ENCODE assay signal across 16 cellular contexts in the genomic region with DNA sequence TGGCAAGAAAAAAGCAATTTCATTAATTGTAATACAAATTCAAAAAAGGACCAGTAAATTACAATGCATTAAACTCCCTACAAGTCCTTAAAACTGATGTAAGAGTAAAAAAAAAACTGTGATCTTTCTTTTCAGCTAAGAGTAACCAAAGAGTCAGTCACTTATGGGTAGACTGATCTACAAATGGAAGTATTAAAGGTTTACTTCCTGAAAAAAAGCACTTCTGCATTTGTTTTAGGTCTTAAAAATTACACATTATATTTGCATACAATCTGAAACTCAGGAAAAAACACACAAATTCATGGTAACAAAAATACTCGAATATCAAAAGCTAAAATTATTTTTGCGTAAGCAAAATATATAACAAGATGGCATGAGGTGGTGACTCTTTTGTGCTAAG.
"Had no signal": no experiment of that assay in that cellular context is flagged by ENCODE, and none has a peak within 500 bp of the region (broad histone marks: within the 10 kb centered on the region; RNA-seq: fewer than 3 reads in every experiment).

No MANE protein-coding gene starts in this region.

- H3K9me3 Mint-ChIP-seq: endodermal cell; immature natural killer cell; natural killer cell; neural crest cell; stimulated activated naive B cell treated with anti-CD40 and anti-IgM and Interleukin-4, amounts not matched to agents 10 μg/mL and 1 μg/mL and 100 μg/mL, for 72 hours; stimulated activated naive CD8-positive, alpha-beta T cell treated with anti-CD3 and anti-CD28 coated beads, Interleukin-15, amount 100 ng/mL, for 72 hours had no signal

- H3K4me1 Mint-ChIP-seq: endodermal cell; stimulated activated naive CD8-positive, alpha-beta T cell treated with anti-CD3 and anti-CD28 coated beads, Interleukin-15, amount 100 ng/mL, for 72 hours had no signal

- DNase-seq: effector CD4-positive, alpha-beta T cell; endodermal cell; erythroblast; foreskin keratinocyte; immature natural killer cell; mucosa of descending colon; natural killer cell; nucleus accumbens; ovary; sigmoid colon; stimulated activated CD4-positive, alpha-beta T cell treated with anti-CD3 and anti-CD28 coated beads, Interleukin-2, amount 100 ng/mL, for 24 hours; stimulated activated CD4-positive, alpha-beta T cell treated with anti-CD3 and anti-CD28 coated beads, Interleukin-4, amount 100 ng/mL, for 4 hours; stimulated activated naive B cell treated with anti-CD40 and anti-IgM and Interleukin-4, amounts not matched to agents 10 μg/mL and 1 μg/mL and 100 μg/mL, for 72 hours; stimulated activated naive CD8-positive, alpha-beta T cell treated with anti-CD3 and anti-CD28 coated beads, Interleukin-15, amount 100 ng/mL, for 72 hours; testis had no signal

- ATAC-seq: foreskin keratinocyte; mucosa of descending colon; natural killer cell; stimulated activated naive CD8-positive, alpha-beta T cell treated with anti-CD3 and anti-CD28 coated beads, Interleukin-15, amount 100 ng/mL, for 72 hours had no signal

- H3K4me3 Mint-ChIP-seq: endodermal cell; immature natural killer cell; natural killer cell; neural crest cell; stimulated activated naive CD8-positive, alpha-beta T cell treated with anti-CD3 and anti-CD28 coated beads, Interleukin-15, amount 100 ng/mL, for 72 hours had no signal

- H3K27ac Mint-ChIP-seq: endodermal cell; immature natural killer cell; natural killer cell; stimulated activated naive B cell treated with anti-CD40 and anti-IgM and Interleukin-4, amounts not matched to agents 10 μg/mL and 1 μg/mL and 100 μg/mL, for 72 hours; stimulated activated naive CD8-positive, alpha-beta T cell treated with anti-CD3 and anti-CD28 coated beads, Interleukin-15, amount 100 ng/mL, for 72 hours had no signal

- H3K27me3 Mint-ChIP-seq: stimulated activated naive B cell treated with anti-CD40 and anti-IgM and Interleukin-4, amounts not matched to agents 10 μg/mL and 1 μg/mL and 100 μg/mL, for 72 hours; stimulated activated naive CD8-positive, alpha-beta T cell treated with anti-CD3 and anti-CD28 coated beads, Interleukin-15, amount 100 ng/mL, for 72 hours had no signal

- H3K36me3 Mint-ChIP-seq: natural killer cell had no signal
